In genomic region chr18:58451115-58451971, GRCh38 we compare ENCODE assay signal across 20 cellular contexts.
DNase-seq lines count a peak whose midpoint lies in the region; ATAC-seq, FAIRE-seq and TF ChIP-seq lines count a peak whose summit lies in the region.
"Had no signal": no experiment of that assay in that cellular context is flagged by ENCODE, and none has a peak within 500 bp of the region (broad histone marks: within the 10 kb centered on the region; RNA-seq: fewer than 3 reads in every experiment).

No MANE protein-coding gene starts in this region.

- no peaks in the 10 kb centered on the region for H3K9me3 ChIP-seq in liver (ENCODE audit: control insufficient read depth in 4 of 4, low read length in 3 of 4)
- H3K9me3 ChIP-seq: BE2C, BLaER1 had no signal

- ATAC-seq in left lobe of liver (peak; percentile 15), HG03175 (IDR thresholded peaks at IDR 0.05; ENCODE audit: unreplicated experiment) (no peak)

- H3K23ac ChIP-seq in mesendoderm (ENCODE audit: low read length), result no peak overlapping the region

- DNase-seq in D721Med (ENCODE audit: insufficient read length, low spot score) (no peak), left lobe of liver (ENCODE audit: low spot score) (peak; percentile 84), mesendoderm (peak; percentile 36), HEK293T (ENCODE audit: extremely low spot score) (no peak)
- no peak for DNase-seq in activated CD4-positive, alpha-beta T cell treated with anti-CD3 and anti-CD28 coated beads for 4 hours
- DNase-seq: 8988T; ACHN; BE2C; CD4-positive, alpha-beta memory T cell; CD4-positive, CD25-positive, alpha-beta regulatory T cell; CD8-positive, alpha-beta memory T cell; COR-L47; DMS79 treated with DMSO at 0.1 percent for 48 hours; GF-D8 had no signal

- POLR2A ChIA-PET in HEK293T (lab: Yijun Ruan, JAX), result no interaction called here

- TF ChIP-seq CTCF in D721Med (IDR thresholded peaks at IDR 0.05; ENCODE audit: insufficient read depth, missing control alignments) (no peak), liver (IDR thresholded peaks at IDR 0.05; ENCODE audit: low read depth, low read length, missing input control) (no peak)

- no peaks in the 10 kb centered on the region for H3K79me2 ChIP-seq in mesendoderm (ENCODE audit: control insufficient read depth, insufficient read depth, low read length)

- H4K8ac ChIP-seq in mesendoderm (ENCODE audit: low read depth, low read length), result no peak overlapping the region

- H3K18ac ChIP-seq in mesendoderm (ENCODE audit: low read length), result no peak overlapping the region

- H2AK5ac ChIP-seq in mesendoderm (ENCODE audit: low read length), result no peak overlapping the region

- no peaks in the 10 kb centered on the region for H3K27me3 ChIP-seq in liver (ENCODE audit: control insufficient read depth in 4 of 4, insufficient read depth in 4 of 4, low read length in 3 of 4)
- no peaks in the 10 kb centered on the region for H3K27me3 ChIP-seq in mesendoderm (ENCODE audit: insufficient read depth, low read length, poor library complexity)
- H3K27me3 ChIP-seq: BE2C, BLaER1 had no signal

- H3K79me1 ChIP-seq in mesendoderm (ENCODE audit: low read length), result no peaks in the 10 kb centered on the region

- WGBS in liver, result 35% methylated on average over 14 of the region's 14 CpGs
- WGBS in mesendoderm (ENCODE audit: extremely low coverage, insufficient coverage, low lambda C conversion rate), result no CpG with 5 or more reads among the region's 14 CpGs

- H2BK15ac ChIP-seq in mesendoderm (replicated peaks; ENCODE audit: low read depth), result no peak overlapping the region

- H2BK5ac ChIP-seq in mesendoderm (ENCODE audit: low read length), result no peak overlapping the region

- no peak overlapping the region for H3K4ac ChIP-seq in mesendoderm (ENCODE audit: low read depth, low read length)

- peak in 1 of 2 donors; percentile 7 for TF ChIP-seq RAD21 in liver (IDR thresholded peaks at IDR 0.05)

- no peak overlapping the region for H3K4me3 ChIP-seq in liver (ENCODE audit: low read depth in 1 of 3, low read length in 3 of 3)
- no peak overlapping the region for H3K4me3 ChIP-seq in mesendoderm (ENCODE audit: low read length)
- H3K4me3 ChIP-seq: BLaER1 had no signal

- H3K9ac ChIP-seq in liver (ENCODE audit: low read depth in 1 of 2, low read length in 2 of 2), result peak overlapping the region in 1 of 2 donors; percentile 24
- H3K9ac ChIP-seq in mesendoderm (ENCODE audit: low read length), result no peak overlapping the region
- H3K9ac ChIP-seq: BLaER1 had no signal

- H3K4me1 ChIP-seq in liver (ENCODE audit: control insufficient read depth in 4 of 4, insufficient read depth in 4 of 4, low read length in 3 of 4) (peaks cover 0 to 22% (median 15%) of the 10 kb centered on the region in 4 donors), mesendoderm (ENCODE audit: control insufficient read depth, low read depth, low read length) (peaks cover 5% of the 10 kb centered on the region)
- H3K4me1 ChIP-seq: BE2C had no signal

- H3K4me2 ChIP-seq in mesendoderm (ENCODE audit: low read length), result no peak overlapping the region
- H3K4me2 ChIP-seq: BLaER1 had no signal

- FAIRE-seq in D721Med (lab: Jason Lieb, UNC), result peak; percentile 95
- FAIRE-seq: A204.1, G401.6, GM12891 had no signal

- CTCF ChIA-PET in HEK293T (lab: Yijun Ruan, JAX), result no interaction called here

- H3K56ac ChIP-seq in mesendoderm (ENCODE audit: low read length), result no peak overlapping the region

- H3K27ac ChIP-seq in liver (ENCODE audit: low read depth in 1 of 2, low read length in 2 of 2) (peak overlapping the region; percentile 90 to 91), mesendoderm (ENCODE audit: low read depth, low read length) (no peak overlapping the region)
- H3K27ac ChIP-seq: BLaER1 had no signal

- H2BK120ac ChIP-seq in mesendoderm (ENCODE audit: low read depth, low read length), result no peak overlapping the region

- H3K36me3 ChIP-seq in liver (ENCODE audit: control insufficient read depth in 4 of 4, insufficient read depth in 3 of 4, low read depth in 1 of 4, low read length in 3 of 4) (peaks cover 0 to 17% (median 3%) of the 10 kb centered on the region in 4 donors), mesendoderm (ENCODE audit: control insufficient read depth, insufficient read depth, low read length) (no peaks in the 10 kb centered on the region)
- H3K36me3 ChIP-seq: BE2C, BLaER1 had no signal

- H4K5ac ChIP-seq in mesendoderm (ENCODE audit: low read length), result no peak overlapping the region

TF ChIP-seq in liver, 16 proteins besides CTCF, POLR2A, EP300 and RAD21 (continues in another document):
- TF ChIP-seq FOXA2 (IDR thresholded peaks at IDR 0.05) (peak; percentile 73), ZBTB33 (IDR thresholded peaks at IDR 0.05) (no peak), HNF4G (IDR thresholded peaks at IDR 0.05) (peak; percentile 73), HNF4A (conservative IDR thresholded peaks at IDR 0.05) (peak in 1 of 2 donors; percentile 68), NR2F2 (IDR thresholded peaks at IDR 0.05) (no peak), MAX (IDR thresholded peaks at IDR 0.05) (peak; percentile 24), YY1 (IDR thresholded peaks at IDR 0.05) (peak; percentile 17), RXRA (IDR thresholded peaks at IDR 0.05) (peak; percentile 70 to 74), FOXA1 (IDR thresholded peaks at IDR 0.05) (no peak), ATF3 (IDR thresholded peaks at IDR 0.05) (no peak), SP1 (IDR thresholded peaks at IDR 0.05) (peak; percentile 76), TAF1 (conservative IDR thresholded peaks at IDR 0.05) (no peak), EGR1 (IDR thresholded peaks at IDR 0.05; ENCODE audit: low read depth in 2 of 2) (peak in 1 of 2 donors; percentile 58)

TF ChIP-seq in HEK293T, 16 proteins besides CTCF, POLR2A, EP300 and RAD21:
- no peak for TF ChIP-seq NFRKB (IDR thresholded peaks at IDR 0.05)
- TF ChIP-seq BHLHE40 (IDR thresholded peaks at IDR 0.05; ENCODE audit: borderline replicate concordance), result no peak
- TF ChIP-seq LEF1 (IDR thresholded peaks at IDR 0.05; ENCODE audit: borderline replicate concordance), result no peak
- TF ChIP-seq L3MBTL2 (conservative IDR thresholded peaks at IDR 0.05), result no peak
- no peak for TF ChIP-seq FOXK2 (IDR thresholded peaks at IDR 0.05)
- TF ChIP-seq FOXA1 (IDR thresholded peaks at IDR 0.05), result no peak
- TF ChIP-seq ARNT (IDR thresholded peaks at IDR 0.05), result no peak
- no peak for TF ChIP-seq CTBP1 (IDR thresholded peaks at IDR 0.05; ENCODE audit: borderline replicate concordance)
- no peak for TF ChIP-seq SUZ12 (IDR thresholded peaks at IDR 0.05)
- TF ChIP-seq FOXM1 (IDR thresholded peaks at IDR 0.05; ENCODE audit: borderline replicate concordance), result no peak
- no peak for TF ChIP-seq PKNOX1 (IDR thresholded peaks at IDR 0.05)
- no peak for TF ChIP-seq HDGF (IDR thresholded peaks at IDR 0.05; ENCODE audit: borderline replicate concordance)
- TF ChIP-seq ZNF384 (IDR thresholded peaks at IDR 0.05), result no peak
- TF ChIP-seq SP1 (IDR thresholded peaks at IDR 0.05), result no peak
- TF ChIP-seq TARDBP (IDR thresholded peaks at IDR 0.05), result no peak
- no peak for TF ChIP-seq ELF4 (IDR thresholded peaks at IDR 0.05)

Comparison
In these comparisons a context has a peak if more than half of its experiments do, and no peak if none do; other contexts are left out.
1. DNase-seq: peak in left lobe of liver (single experiment) and mesendoderm (single experiment); none in D721Med (single experiment), HEK293T (single experiment) and activated CD4-positive, alpha-beta T cell treated with anti-CD3 and anti-CD28 coated beads for 4 hours (0 of 2).